2 cellular contexts compared by ENCODE assay signal in genomic region chr9:136721339-136722092, GRCh38.
TF ChIP-seq lines count a peak whose summit lies in the region.

No MANE protein-coding gene starts in this region.

TF ChIP-seq in SK-N-SH, 30 proteins besides CTCF, POLR2A, EP300 and RAD21:
- TF ChIP-seq FOXJ3 (CRISPR knock-in tag; IDR thresholded peaks at IDR 0.05) = no peak
- TF ChIP-seq TCF12 (IDR thresholded peaks at IDR 0.05) = no peak
- no peak for TF ChIP-seq MEF2A (IDR thresholded peaks at IDR 0.05; ENCODE audit: borderline replicate concordance, low read depth)
- peak; percentile 15; the same call in 1 of the 2 replicates for TF ChIP-seq NFIC (IDR thresholded peaks at IDR 0.05; ENCODE audit: borderline replicate concordance)
- no peak for TF ChIP-seq FOXM1 (IDR thresholded peaks at IDR 0.05; ENCODE audit: low read depth)
- no peak for TF ChIP-seq ELF1 (IDR thresholded peaks at IDR 0.05)
- TF ChIP-seq RFX5 (IDR thresholded peaks at IDR 0.05; ENCODE audit: low read length) = no peak
- TF ChIP-seq GATA2 (CRISPR knock-in tag; IDR thresholded peaks at IDR 0.05) = no peak
- TF ChIP-seq POLR2AphosphoS5 (IDR thresholded peaks at IDR 0.05; ENCODE audit: low read depth, low read length) = peak; percentile 11
- TF ChIP-seq SMC3 (IDR thresholded peaks at IDR 0.05; ENCODE audit: low read depth, low read length) = no peak
- TF ChIP-seq USF2 (IDR thresholded peaks at IDR 0.05; ENCODE audit: borderline replicate concordance, low read depth, low read length) = no peak
- no peak for TF ChIP-seq ZBTB33 (IDR thresholded peaks at IDR 0.05; ENCODE audit: borderline replicate concordance, low read depth)
- TF ChIP-seq YY1 (IDR thresholded peaks at IDR 0.05; ENCODE audit: low read depth) = no peak
- TF ChIP-seq TEAD4 (IDR thresholded peaks at IDR 0.05; ENCODE audit: borderline replicate concordance, insufficient read depth) = no peak
- no peak for TF ChIP-seq IRF3 (IDR thresholded peaks at IDR 0.05; ENCODE audit: low read depth, low read length)
- TF ChIP-seq PBX3 (IDR thresholded peaks at IDR 0.05) = no peak
- peak; percentile 28; the same call in 1 of the 2 replicates for TF ChIP-seq FOSL2 (IDR thresholded peaks at IDR 0.05; ENCODE audit: borderline replicate concordance, low read depth)
- TF ChIP-seq MAX (IDR thresholded peaks at IDR 0.05; ENCODE audit: low read depth) = no peak
- TF ChIP-seq REST (IDR thresholded peaks at IDR 0.05; ENCODE audit: low read depth, low read length) = no peak
- TF ChIP-seq MXI1 (IDR thresholded peaks at IDR 0.05; ENCODE audit: low read depth, low read length) = no peak
- no peak for TF ChIP-seq EZH2phosphoT487 (IDR thresholded peaks at IDR 0.05; ENCODE audit: borderline replicate concordance, low read depth)
- TF ChIP-seq SIN3A (IDR thresholded peaks at IDR 0.05; ENCODE audit: borderline replicate concordance, low read depth, low read length) = no peak
- no peak for TF ChIP-seq GABPA (IDR thresholded peaks at IDR 0.05; ENCODE audit: low read depth)

TF ChIP-seq in HepG2, 621 proteins besides CTCF, POLR2A, EP300 and RAD21:
- TF ChIP-seq RBFOX2 (IDR thresholded peaks at IDR 0.05; ENCODE audit: low read depth, low read length) = peak; percentile 70
- TF ChIP-seq ZNF615 (CRISPR knock-in tag; IDR thresholded peaks at IDR 0.05; ENCODE audit: borderline replicate concordance) = no peak
- no peak for TF ChIP-seq ZNF629 (CRISPR knock-in tag; conservative IDR thresholded peaks at IDR 0.05)
- TF ChIP-seq POLR2G (IDR thresholded peaks at IDR 0.05; ENCODE audit: low read depth, low read length) = peak; percentile 55; the same call in 1 of the 2 replicates
- TF ChIP-seq ZZZ3 (CRISPR knock-in tag; IDR thresholded peaks at IDR 0.05; ENCODE audit: borderline replicate concordance) = no peak
- TF ChIP-seq AGO2 (optimal IDR thresholded peaks at IDR 0.05; ENCODE audit: low read depth, low read length) = peak; percentile 92
- TF ChIP-seq AKAP8 (CRISPR knock-in tag; IDR thresholded peaks at IDR 0.05) = peak; percentile 89; the same call in 1 of the 2 replicates
- TF ChIP-seq RBM22 (optimal IDR thresholded peaks at IDR 0.05; ENCODE audit: low read length) = peak; percentile 2
- peak; percentile 34 for TF ChIP-seq TAF15 (IDR thresholded peaks at IDR 0.05; ENCODE audit: low read depth, low read length, poor library complexity, severe bottlenecking)
- 0 out of 2 replicates have a peak, but pooled peaks have one; percentile 26 for TF ChIP-seq ZC3H13 (CRISPR knock-in tag; IDR thresholded peaks at IDR 0.05)
- TF ChIP-seq ZNF256 (CRISPR knock-in tag; conservative IDR thresholded peaks at IDR 0.05) = no peak
- no peak for TF ChIP-seq NR1H2 (CRISPR knock-in tag; IDR thresholded peaks at IDR 0.05; ENCODE audit: borderline replicate concordance, low read depth)
- TF ChIP-seq AGO1 (IDR thresholded peaks at IDR 0.05; ENCODE audit: low read depth, low read length, poor library complexity, severe bottlenecking) = peak; percentile 77
TF ChIP-seq in HepG2: peak in this region for 8.
